ENCODE assay signal across 28 cellular contexts in genomic region chr12:114361545-114361944, GRCh38. TPM values are rescaled to one million over a fixed set of nuclear protein-coding genes. Genes with fewer than 3 reads are reported as not detected.
"Had no signal": no experiment of that assay in that cellular context is flagged by ENCODE, and none has a peak within 500 bp of the region (broad histone marks: within the 10 kb centered on the region; RNA-seq: fewer than 3 reads in every experiment).

No MANE protein-coding gene starts in this region.

- ATAC-seq: activated T-helper 17 cell treated with anti-CD3 and anti-CD28 coated beads, Interleukin-2, amount 50 U/mL, for 72 hours; K562; Panc1; T-helper 17 cell had no signal

- H3K27ac ChIP-seq: RWPE1 had no signal

- DNase-seq: activated B cell treated with CpG ODN at 0.5 μM for 24 hours; activated CD4-positive, alpha-beta memory T cell treated with anti-CD3 and anti-CD28 coated beads for 36 hours; activated CD4-positive, alpha-beta T cell treated with anti-CD3 and anti-CD28 coated beads, Interleukin-2, amount 10 ng/mL, durations not matched to agents 7 days and 5 days; activated gamma-delta T cell treated with Interleukin-2 at 50 U/mL for 16 hours; activated naive CD4-positive, alpha-beta T cell treated with anti-CD3 and anti-CD28 coated beads, Interleukin-2, amount 10 ng/mL, durations not matched to agents 7 days and 5 days; activated naive CD8-positive, alpha-beta T cell treated with anti-CD3 and anti-CD28 coated beads for 36 hours; activated T-cell treated with anti-CD3 and anti-CD28 coated beads for 4 hours; activated T-cell treated with anti-CD3 and anti-CD28 coated beads, Interleukin-2, amount 50 U/mL, for 48 hours; anterior cingulate cortex; Karpas-422; NCI-H1105 treated with DMSO at 0.1 percent for 48 hours; NCI-H1436 treated with DMSO at 0.1 percent for 48 hours; NCI-H187; NCI-H2081; NCI-H510A treated with DMSO at 0.1 percent for 48 hours; NCI-H69; NK-92 treated with Interleukin-12 subunit alpha and Interleukin-12 subunit beta, amount 100 ng/mL, for 24 hours; OCI-M1; SHP77 treated with DMSO at 0.1 percent for 48 hours; T-helper 17 cell; T1000 had no signal

- H3K4me3 ChIP-seq: K562 had no signal

RNA-seq across cellular contexts. Expression of gene TBX5, which starts 44.4 kb away (rescaled TPM):
- total RNA-seq: activated B cell treated with CpG ODN at 0.5 μM for 24 hours; activated CD4-positive, alpha-beta memory T cell treated with anti-CD3 and anti-CD28 coated beads for 36 hours; activated CD4-positive, alpha-beta T cell treated with anti-CD3 and anti-CD28 coated beads, Interleukin-2, amount 10 ng/mL, durations not matched to agents 7 days and 5 days; activated CD8-positive, alpha-beta memory T cell treated with anti-CD3 and anti-CD28 coated beads for 36 hours; activated naive CD8-positive, alpha-beta T cell treated with anti-CD3 and anti-CD28 coated beads for 36 hours; activated T-helper 17 cell treated with anti-CD3 and anti-CD28 coated beads, Interleukin-2, amount 50 U/mL, for 72 hours; bronchial epithelial cell; K562; SK-MEL-5; T-helper 17 cell had no signal
- polyA plus RNA-seq: K562 had no signal
